ENCODE assay signal across 22 cellular contexts in genomic region chr11:2599561-2600189, GRCh38.
"Had no signal": no experiment of that assay in that cellular context is flagged by ENCODE, and none has a peak within 500 bp of the region (broad histone marks: within the 10 kb centered on the region; RNA-seq: fewer than 3 reads in every experiment).

No MANE protein-coding gene starts in this region.

- H2AFZ ChIP-seq: hepatocyte had no signal

- ATAC-seq: activated CD8-positive, alpha-beta memory T cell treated with anti-CD3 and anti-CD28 coated beads, Interleukin-2, amount 10 ng/mL, durations not matched to agents 7 days and 5 days; mucosa of descending colon; natural killer cell; stimulated activated naive B cell treated with anti-CD40 and anti-IgM and Interleukin-4, amounts not matched to agents 10 μg/mL and 1 μg/mL and 100 μg/mL, for 72 hours had no signal

- H3K27ac Mint-ChIP-seq: activated CD8-positive, alpha-beta memory T cell treated with anti-CD3 and anti-CD28 coated beads, Interleukin-2, amount 10 ng/mL, durations not matched to agents 7 days and 5 days; activated naive CD8-positive, alpha-beta T cell treated with anti-CD3 and anti-CD28 coated beads, Interleukin-2, amount 10 ng/mL, durations not matched to agents 7 days and 5 days; activated T-cell treated with anti-CD3 and anti-CD28 coated beads, Interleukin-2, amount 50 U/mL, for 24 hours; natural killer cell; stimulated activated naive B cell treated with anti-CD40 and anti-IgM and Interleukin-4, amounts not matched to agents 10 μg/mL and 1 μg/mL and 100 μg/mL, for 72 hours; T-helper 2 cell treated with Interferon-gamma antibody and Interleukin-4, amounts not matched to agents 5 μg/mL and 100 μg/mL, for 36 hours; type B pancreatic cell had no signal

- H3K36me3 ChIP-seq: cardiac muscle cell, colonic mucosa, sigmoid colon had no signal

- H3K4me3 ChIP-seq: cardiac muscle cell, colonic mucosa, hepatocyte, lung, mucosa of descending colon, sigmoid colon had no signal

- H3K9me3 ChIP-seq: colonic mucosa had no signal

- H3K4me3 Mint-ChIP-seq: activated CD8-positive, alpha-beta memory T cell treated with anti-CD3 and anti-CD28 coated beads, Interleukin-2, amount 10 ng/mL, durations not matched to agents 7 days and 5 days; activated naive CD8-positive, alpha-beta T cell treated with anti-CD3 and anti-CD28 coated beads, Interleukin-2, amount 10 ng/mL, durations not matched to agents 7 days and 5 days; activated T-cell treated with anti-CD3 and anti-CD28 coated beads, Interleukin-2, amount 50 U/mL, for 24 hours; natural killer cell; stimulated activated naive B cell treated with anti-CD40 and anti-IgM and Interleukin-4, amounts not matched to agents 10 μg/mL and 1 μg/mL and 100 μg/mL, for 72 hours; T-helper 2 cell treated with Interferon-gamma antibody and Interleukin-4, amounts not matched to agents 5 μg/mL and 100 μg/mL, for 36 hours; type B pancreatic cell had no signal

- H3K4me2 ChIP-seq: hepatocyte had no signal

- H3K4me1 ChIP-seq: colonic mucosa, sigmoid colon had no signal

- H3K9me3 Mint-ChIP-seq: natural killer cell had no signal

- H3K4me1 Mint-ChIP-seq: activated CD8-positive, alpha-beta memory T cell treated with anti-CD3 and anti-CD28 coated beads, Interleukin-2, amount 10 ng/mL, durations not matched to agents 7 days and 5 days; activated naive CD8-positive, alpha-beta T cell treated with anti-CD3 and anti-CD28 coated beads, Interleukin-2, amount 10 ng/mL, durations not matched to agents 7 days and 5 days; natural killer cell; stimulated activated naive B cell treated with anti-CD40 and anti-IgM and Interleukin-4, amounts not matched to agents 10 μg/mL and 1 μg/mL and 100 μg/mL, for 72 hours had no signal

- H3K27me3 Mint-ChIP-seq: activated naive CD8-positive, alpha-beta T cell treated with anti-CD3 and anti-CD28 coated beads, Interleukin-2, amount 10 ng/mL, durations not matched to agents 7 days and 5 days; activated T-cell treated with anti-CD3 and anti-CD28 coated beads, Interleukin-2, amount 50 U/mL, for 24 hours; stimulated activated naive B cell treated with anti-CD40 and anti-IgM and Interleukin-4, amounts not matched to agents 10 μg/mL and 1 μg/mL and 100 μg/mL, for 72 hours had no signal

- H3K27me3 ChIP-seq: cardiac muscle cell, colonic mucosa, hepatocyte, sigmoid colon had no signal

- H3K79me2 ChIP-seq: hepatocyte had no signal

- H3K27ac ChIP-seq: cardiac muscle cell, colonic mucosa, epithelial cell of prostate, hepatocyte, sigmoid colon had no signal

- DNase-seq: activated CD4-positive, alpha-beta T cell treated with anti-CD3 and anti-CD28 coated beads for 1 hour; activated CD4-positive, alpha-beta T cell treated with anti-CD3 and anti-CD28 coated beads, Interleukin-2, amount 50 U/mL, for 48 hours; activated CD8-positive, alpha-beta memory T cell treated with anti-CD3 and anti-CD28 coated beads, Interleukin-2, amount 10 ng/mL, durations not matched to agents 7 days and 5 days; activated effector memory CD4-positive, alpha-beta T cell treated with Interleukin-2 at 50 U/mL for 16 hours; activated naive CD8-positive, alpha-beta T cell treated with anti-CD3 and anti-CD28 coated beads, Interleukin-2, amount 10 ng/mL, durations not matched to agents 7 days and 5 days; activated T-cell treated with anti-CD3 and anti-CD28 coated beads, Interleukin-2, amount 50 U/mL, for 24 hours; aorta; colonic mucosa; effector CD8-positive, alpha-beta T cell; mucosa of descending colon; natural killer cell; nucleus accumbens; sigmoid colon; stimulated activated CD4-positive, alpha-beta T cell treated with anti-CD3 and anti-CD28 coated beads, Interleukin-2, amount 100 ng/mL, for 24 hours; stimulated activated naive B cell treated with anti-CD40 and anti-IgM and Interleukin-4, amounts not matched to agents 10 μg/mL and 1 μg/mL and 100 μg/mL, for 72 hours; substantia nigra had no signal
